1 cellular context compared by ENCODE assay signal in the genomic region with DNA sequence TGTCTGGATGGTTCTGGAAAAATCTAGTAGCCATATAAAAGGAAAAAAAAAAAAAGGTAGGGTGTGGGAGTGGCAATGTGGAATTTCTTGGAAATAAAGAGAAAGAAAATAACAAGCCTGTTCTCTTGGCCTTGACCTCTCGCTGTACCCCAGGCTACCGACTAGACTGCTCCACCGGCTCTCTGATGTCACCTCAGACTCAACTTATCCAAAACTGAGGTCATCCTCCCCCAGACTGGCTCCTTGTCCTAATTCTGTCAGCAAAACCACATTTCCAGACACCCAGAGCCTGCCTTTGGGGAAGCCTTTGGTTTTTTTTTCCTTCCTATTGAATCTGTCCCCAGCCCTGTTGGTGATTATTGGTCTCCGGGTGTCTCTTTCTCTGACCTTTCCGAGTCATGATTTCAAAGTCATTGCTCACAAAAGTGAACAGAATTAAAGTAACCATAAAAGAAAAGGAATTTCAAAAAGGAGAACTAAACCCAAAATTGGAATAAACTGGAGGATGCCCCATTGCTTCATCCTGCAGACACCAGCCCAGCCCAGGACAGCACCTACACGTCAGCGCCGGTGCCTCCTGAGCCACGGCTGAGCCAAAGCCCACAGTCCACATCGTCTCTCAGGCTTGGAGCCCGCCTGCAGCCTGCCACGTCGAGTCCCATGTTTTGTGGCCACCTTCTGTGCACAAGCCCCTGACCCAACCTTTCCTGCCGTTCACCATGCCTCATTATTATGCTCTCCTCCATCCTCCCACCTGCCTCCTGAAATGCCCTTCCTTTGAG.
TF ChIP-seq lines count a peak whose summit lies in the region.

No MANE protein-coding gene starts in this region.

TF ChIP-seq in IMR-90, 13 proteins besides CTCF, POLR2A, EP300 and RAD21:
- TF ChIP-seq CHD1 (IDR thresholded peaks at IDR 0.05; ENCODE audit: low read depth, low read length) (no peak), NFE2L2 (IDR thresholded peaks at IDR 0.05; ENCODE audit: low read depth, low read length) (no peak), RFX5 (IDR thresholded peaks at IDR 0.05; ENCODE audit: low read depth, low read length) (no peak), BHLHE40 (IDR thresholded peaks at IDR 0.05; ENCODE audit: low read depth, low read length) (no peak), FOS (IDR thresholded peaks at IDR 0.05; ENCODE audit: low read depth, low read length) (no peak), SMC3 (IDR thresholded peaks at IDR 0.05; ENCODE audit: low read depth, low read length) (no peak), CEBPB (IDR thresholded peaks at IDR 0.05; ENCODE audit: low read depth, low read length) (no peak), MXI1 (IDR thresholded peaks at IDR 0.05; ENCODE audit: borderline replicate concordance, low read depth, low read length) (no peak), MAFK (IDR thresholded peaks at IDR 0.05; ENCODE audit: low read depth, low read length) (no peak), MAZ (IDR thresholded peaks at IDR 0.05; ENCODE audit: borderline replicate concordance, low read depth, low read length) (no peak), RCOR1 (IDR thresholded peaks at IDR 0.05; ENCODE audit: insufficient replicate concordance, low read length) (no peak)
- TF ChIP-seq, protein P1, sequence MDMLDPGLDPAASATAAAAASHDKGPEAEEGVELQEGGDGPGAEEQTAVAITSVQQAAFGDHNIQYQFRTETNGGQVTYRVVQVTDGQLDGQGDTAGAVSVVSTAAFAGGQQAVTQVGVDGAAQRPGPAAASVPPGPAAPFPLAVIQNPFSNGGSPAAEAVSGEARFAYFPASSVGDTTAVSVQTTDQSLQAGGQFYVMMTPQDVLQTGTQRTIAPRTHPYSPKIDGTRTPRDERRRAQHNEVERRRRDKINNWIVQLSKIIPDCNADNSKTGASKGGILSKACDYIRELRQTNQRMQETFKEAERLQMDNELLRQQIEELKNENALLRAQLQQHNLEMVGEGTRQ (IDR thresholded peaks at IDR 0.05; ENCODE audit: low read depth, low read length), result no peak
- TF ChIP-seq, protein P2, sequence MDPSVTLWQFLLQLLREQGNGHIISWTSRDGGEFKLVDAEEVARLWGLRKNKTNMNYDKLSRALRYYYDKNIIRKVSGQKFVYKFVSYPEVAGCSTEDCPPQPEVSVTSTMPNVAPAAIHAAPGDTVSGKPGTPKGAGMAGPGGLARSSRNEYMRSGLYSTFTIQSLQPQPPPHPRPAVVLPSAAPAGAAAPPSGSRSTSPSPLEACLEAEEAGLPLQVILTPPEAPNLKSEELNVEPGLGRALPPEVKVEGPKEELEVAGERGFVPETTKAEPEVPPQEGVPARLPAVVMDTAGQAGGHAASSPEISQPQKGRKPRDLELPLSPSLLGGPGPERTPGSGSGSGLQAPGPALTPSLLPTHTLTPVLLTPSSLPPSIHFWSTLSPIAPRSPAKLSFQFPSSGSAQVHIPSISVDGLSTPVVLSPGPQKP (IDR thresholded peaks at IDR 0.05; ENCODE audit: borderline replicate concordance, low read depth, low read length), result no peak
